ENCODE assay signal across 11 cellular contexts in genomic region chr3:141305436-141305835, GRCh38.
DNase-seq lines count a peak whose midpoint lies in the region; ATAC-seq and TF ChIP-seq lines count a peak whose summit lies in the region.
"Had no signal": no experiment of that assay in that cellular context is flagged by ENCODE, and none has a peak within 500 bp of the region (broad histone marks: within the 10 kb centered on the region; RNA-seq: fewer than 3 reads in every experiment).

No MANE protein-coding gene starts in this region.

- intact Hi-C loops in mucosa of descending colon (cut with DNase I, micrococcal nuclease): loop anchor here in 1 of 2 donors (5.0 kb wide), 1 partner anchor 147 kb away; no protein-coding TSS in a partner anchor

- H3K9me3 ChIP-seq in adipocyte (ENCODE audit: control insufficient read depth, low read length) (no peaks in the 10 kb centered on the region), mucosa of descending colon (no peaks in the 10 kb centered on the region)
- H3K9me3 ChIP-seq: BLaER1 treated with 17β-estradiol and CSF1 and Interleukin-3, amounts not matched to agents 10 nM and 100 nM had no signal

- ATAC-seq in mucosa of descending colon: peak; percentile 27
- ATAC-seq in HG02884 (IDR thresholded peaks at IDR 0.05; ENCODE audit: unreplicated experiment): no peak

- H3K9ac ChIP-seq in adipocyte (ENCODE audit: low read length): no peak overlapping the region
- H3K9ac ChIP-seq: BLaER1 treated with 17β-estradiol and CSF1 and Interleukin-3, amounts not matched to agents 10 nM and 100 nM had no signal

- DNase-seq in NCI-H2196 (lab: John Stamatoyannopoulos, UW; ENCODE audit: unreplicated experiment) (peak; percentile 24), NCI-H2196 treated with DMSO at 0.1 percent for 48 hours (lab: John Stamatoyannopoulos, UW; ENCODE audit: unreplicated experiment) (no peak), HS-27A (ENCODE audit: low read depth) (peak; percentile 34), adipocyte (ENCODE audit: low read depth) (peak; percentile 47), mucosa of descending colon (no peak), RKO (ENCODE audit: low spot score) (no peak)
- no peak for DNase-seq in activated CD4-positive, CD25-positive, alpha-beta regulatory T cell treated with anti-CD3 and anti-CD28 coated beads, Interleukin-2, amount 50 U/mL, for 72 hours
- DNase-seq: naive B cell, SHP77 treated with DMSO at 0.1 percent for 48 hours had no signal

- TF ChIP-seq CTCF in mucosa of descending colon (IDR thresholded peaks at IDR 0.05): no peak

- H3K36me3 ChIP-seq in adipocyte (ENCODE audit: control insufficient read depth, insufficient read depth, low read length, severe bottlenecking) (no peaks in the 10 kb centered on the region), mucosa of descending colon (ENCODE audit: low read depth) (no peaks in the 10 kb centered on the region)
- H3K36me3 ChIP-seq: BLaER1 treated with 17β-estradiol and CSF1 and Interleukin-3, amounts not matched to agents 10 nM and 100 nM had no signal

- H3K4me3 ChIP-seq in adipocyte (ENCODE audit: low read length) (no peak overlapping the region), mucosa of descending colon (no peak overlapping the region)
- H3K4me3 ChIP-seq: BLaER1 treated with 17β-estradiol and CSF1 and Interleukin-3, amounts not matched to agents 10 nM and 100 nM had no signal

- peaks cover 7% of the 10 kb centered on the region for H3K4me1 ChIP-seq in adipocyte (ENCODE audit: control insufficient read depth, insufficient read depth, low read length)
- peaks cover 3% of the 10 kb centered on the region for H3K4me1 ChIP-seq in mucosa of descending colon (ENCODE audit: low read depth)

- H3K27me3 ChIP-seq in adipocyte (replicated peaks; ENCODE audit: control insufficient read depth, insufficient read depth, low read length): no peaks in the 10 kb centered on the region
- H3K27me3 ChIP-seq: BLaER1 treated with 17β-estradiol and CSF1 and Interleukin-3, amounts not matched to agents 10 nM and 100 nM had no signal

Comparison
In these comparisons a context has a peak if more than half of its experiments do, and no peak if none do; other contexts are left out.
1. DNase-seq: peak in NCI-H2196 (single experiment), HS-27A (single experiment) and adipocyte (single experiment); none in NCI-H2196 treated with DMSO at 0.1 percent for 48 hours (single experiment), mucosa of descending colon (0 of 3), activated CD4-positive, CD25-positive, alpha-beta regulatory T cell treated with anti-CD3 and anti-CD28 coated beads, Interleukin-2, amount 50 U/mL, for 72 hours (single experiment) and RKO (single experiment).